11 cellular contexts compared by ENCODE assay signal in genomic region chr3:159378391-159378790, GRCh38.
DNase-seq lines count a peak whose midpoint lies in the region.
"Had no signal": no experiment of that assay in that cellular context is flagged by ENCODE, and none has a peak within 500 bp of the region (broad histone marks: within the 10 kb centered on the region; RNA-seq: fewer than 3 reads in every experiment).

No MANE protein-coding gene starts in this region.

- DNase-seq in NCI-H510A (lab: John Stamatoyannopoulos, UW): peak; percentile 4
- no peak for DNase-seq in NCI-H510A treated with DMSO at 0.1 percent for 48 hours (lab: John Stamatoyannopoulos, UW)
- peak; percentile 21 to 64 for DNase-seq in NCI-H524 (lab: John Stamatoyannopoulos, UW)
- DNase-seq in left kidney (ENCODE audit: low read depth, low spot score): peak; percentile 83
- DNase-seq in NCI-H1436 (lab: John Stamatoyannopoulos, UW): no peak
- no peak for DNase-seq in Kasumi-1 (lab: John Stamatoyannopoulos, UW)
- no peak for DNase-seq in activated CD8-positive, alpha-beta memory T cell treated with anti-CD3 and anti-CD28 coated beads for 24 hours
- DNase-seq: C1 segment of cervical spinal cord, IMR-90, Karpas-422, NCI-H146 had no signal

Comparison
In these comparisons a context has a peak if more than half of its experiments do, and no peak if none do; other contexts are left out.
1. DNase-seq: peak in NCI-H510A (single experiment), NCI-H524 (2 of 2) and left kidney (single experiment); none in NCI-H510A treated with DMSO at 0.1 percent for 48 hours (single experiment), NCI-H1436 (single experiment), Kasumi-1 (0 of 2) and activated CD8-positive, alpha-beta memory T cell treated with anti-CD3 and anti-CD28 coated beads for 24 hours (single experiment).